ENCODE assay signal across 25 cellular contexts in genomic region chr21:32155226-32155625, GRCh38.
"Had no signal": no experiment of that assay in that cellular context is flagged by ENCODE, and none has a peak within 500 bp of the region (broad histone marks: within the 10 kb centered on the region; RNA-seq: fewer than 3 reads in every experiment).

No MANE protein-coding gene starts in this region.

- H3K27ac ChIP-seq: left lung, lower lobe of right lung, neural progenitor cell, neutrophil, parathyroid adenoma, skin epidermis, suprapubic skin, thoracic aorta, tibial artery, upper lobe of right lung had no signal

- H3K79me2 ChIP-seq: parathyroid adenoma had no signal

- H3K4me3 ChIP-seq: left lung, lower lobe of right lung, neural progenitor cell, skin epidermis, suprapubic skin, thoracic aorta, tibial artery, upper lobe of right lung had no signal

- H2AFZ ChIP-seq: neural progenitor cell, parathyroid adenoma had no signal

- H3K4me2 ChIP-seq: neural progenitor cell had no signal

- H3K9me3 ChIP-seq: left lung, lower lobe of right lung, neutrophil, suprapubic skin, thoracic aorta, tibial artery, upper lobe of right lung had no signal

- DNase-seq: hippocampal formation; kidney; left colon; left lung; lower lobe of right lung; mammary epithelial cell; mesenchymal stem cell; naive B cell; natural killer cell; nephron progenitor cell; occipital lobe; right cardiac atrium; stimulated activated CD4-positive, alpha-beta T cell treated with anti-CD3 and anti-CD28 coated beads, Interleukin-4, amount 100 ng/mL, for 24 hours; stimulated activated naive CD4-positive, alpha-beta T cell; tibial artery; trophoblast cell; upper lobe of right lung had no signal

- H3K36me3 ChIP-seq: left lung, lower lobe of right lung, neural progenitor cell, neutrophil, suprapubic skin, thoracic aorta, tibial artery, upper lobe of right lung had no signal

- H3K27me3 ChIP-seq: left lung, neural progenitor cell, suprapubic skin, tibial artery, upper lobe of right lung had no signal

- ATAC-seq: left colon; left lung; lower lobe of right lung; natural killer cell; right cardiac atrium; sciatic nerve; stimulated activated effector memory CD8-positive, alpha-beta T cell treated with anti-CD3 and anti-CD28 coated beads, Interleukin-12 subunit alpha, Interleukin-12 subunit beta, amount 100 ng/mL, for 72 hours; upper lobe of right lung had no signal

- H3K4me1 ChIP-seq: left lung, lower lobe of right lung, neural progenitor cell, parathyroid adenoma, suprapubic skin, tibial artery, upper lobe of right lung had no signal

- H3K9ac ChIP-seq: neural progenitor cell, parathyroid adenoma had no signal
